ENCODE assay signal across 8 cellular contexts in the genomic region with DNA sequence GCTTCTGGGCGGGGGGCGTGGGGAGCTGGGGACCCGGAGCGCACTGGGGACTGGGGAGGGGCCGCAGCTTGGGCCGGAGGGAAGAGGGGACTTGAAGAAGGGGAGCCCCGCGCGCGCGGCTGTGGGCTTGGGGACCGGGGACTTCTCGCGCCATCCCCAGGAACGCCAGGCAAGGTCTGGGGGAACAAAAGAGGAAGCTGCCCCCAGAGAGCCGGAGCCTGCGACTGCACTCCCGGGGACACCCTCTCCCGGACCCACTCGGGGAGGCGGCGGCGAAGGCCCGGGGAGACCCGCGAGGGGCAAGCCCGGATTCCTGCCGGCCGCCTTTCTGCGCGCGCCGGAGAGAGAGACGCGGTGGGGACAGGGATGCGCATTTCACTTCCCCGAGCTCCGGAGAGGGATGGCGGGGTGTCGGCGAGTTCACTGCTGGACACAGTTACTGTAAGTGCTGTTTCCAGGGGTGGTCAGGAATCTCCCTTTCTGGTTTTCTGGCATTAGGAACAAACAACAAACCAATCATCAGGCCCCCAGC. TPM values are rescaled to one million over a fixed set of nuclear protein-coding genes. Genes with fewer than 3 reads are reported as not detected.
DNase-seq lines count a peak whose midpoint lies in the region; ATAC-seq and TF ChIP-seq lines count a peak whose summit lies in the region.

No MANE protein-coding gene starts in this region.

- H3K4me2 ChIP-seq in DOHH2 (ENCODE audit: low read length) (peak overlapping the region; percentile 91), HCT116 (ENCODE audit: low read length) (peak overlapping the region; percentile 53)

- POLR2A ChIA-PET in HCT116 (lab: Charles Lee) = interaction anchor here (0.7 to 1.3 kb wide), 2 partner anchors 10 to 18 kb away, joined by 3 to 4 read pairs; no protein-coding TSS in a partner anchor
- POLR2A ChIA-PET in activated CD4-positive, alpha-beta memory T cell treated with anti-CD3 and anti-CD28 coated beads, Interleukin-2, amount 10 ng/mL, durations not matched to agents 7 days and 5 days (lab: Charles Lee) = interaction anchor here (0.8 to 4.5 kb wide), 22 partner anchors 9 to 201 kb away, joined by 3 to 156 read pairs (median 5); no protein-coding TSS in a partner anchor

- CTCF ChIA-PET in HCT116 (lab: Charles Lee) = interaction anchor here (0.8 kb wide), 1 partner anchor 20 kb away, joined by 3 read pairs; no protein-coding TSS in a partner anchor
- CTCF ChIA-PET in activated CD4-positive, alpha-beta memory T cell treated with anti-CD3 and anti-CD28 coated beads, Interleukin-2, amount 10 ng/mL, durations not matched to agents 7 days and 5 days (lab: Charles Lee) = interaction anchor here (0.9 to 3.7 kb wide), 14 partner anchors 9 to 125 kb away, joined by 3 to 44 read pairs (median 6); no protein-coding TSS in a partner anchor

- H3K36me3 ChIP-seq in DOHH2 (ENCODE audit: control insufficient read depth, low read length) = no peaks in the 10 kb centered on the region
- H3K36me3 ChIP-seq in HCT116 (ENCODE audit: control insufficient read depth in 1 of 2, insufficient read depth in 2 of 2, low read length in 2 of 2) = no peaks in the 10 kb centered on the region
- no peaks in the 10 kb centered on the region for H3K36me3 ChIP-seq in neutrophil

- peak overlapping the region; percentile 85 for H2AFZ ChIP-seq in HCT116 (ENCODE audit: low read depth, low read length, poor library complexity, severe bottlenecking)

- H3K27me3 ChIP-seq in DOHH2 (ENCODE audit: control insufficient read depth, low read length) (peaks cover 34% of the 10 kb centered on the region), HCT116 (ENCODE audit: insufficient read depth, low read length) (no peaks in the 10 kb centered on the region), foreskin keratinocyte (no peaks in the 10 kb centered on the region), neutrophil (peaks cover 27% of the 10 kb centered on the region)

- TF ChIP-seq POLR2A in HCT116 (IDR thresholded peaks at IDR 0.05; ENCODE audit: borderline replicate concordance, extremely low read depth, insufficient read depth, insufficient read length) = no peak

- H3K4me1 ChIP-seq in DOHH2 (ENCODE audit: control insufficient read depth, low read length) = peaks cover 43% of the 10 kb centered on the region
- peaks cover 11 to 16% of the 10 kb centered on the region in 2 experiments; a peak in 3 of 4 replicates for H3K4me1 ChIP-seq in HCT116 (ENCODE audit: control insufficient read depth in 1 of 2, insufficient read depth in 2 of 2, low read length in 2 of 2)
- peaks cover 5% of the 10 kb centered on the region for H3K4me1 ChIP-seq in foreskin keratinocyte
- H3K4me1 ChIP-seq in neutrophil (ENCODE audit: control insufficient read depth in 1 of 2, insufficient read depth in 1 of 2, low read depth in 1 of 2, low read length in 1 of 2) = peaks cover 31 to 35% of the 10 kb centered on the region in 2 experiments

- peak overlapping the region; percentile 24; the same call in 1 of the 2 replicates for H3K27ac ChIP-seq in DOHH2 (ENCODE audit: low read depth, low read length)
- no peak overlapping the region for H3K27ac ChIP-seq in HCT116 (ENCODE audit: low read depth, low read length)
- H3K27ac ChIP-seq in foreskin keratinocyte = no peak overlapping the region
- H3K27ac ChIP-seq in neutrophil = peak overlapping the region; percentile 91

- peaks cover 18% of the 10 kb centered on the region for H3K36me3 Mint-ChIP-seq in activated CD4-positive, alpha-beta memory T cell treated with anti-CD3 and anti-CD28 coated beads, Interleukin-2, amount 10 ng/mL, durations not matched to agents 7 days and 5 days (ENCODE audit: low read depth)

- H3K9me2 ChIP-seq in DOHH2 (replicated peaks; ENCODE audit: control insufficient read depth, low read length) = no peaks in the 10 kb centered on the region
- no peaks in the 10 kb centered on the region for H3K9me2 ChIP-seq in HCT116 (ENCODE audit: insufficient read depth)

- H3K9me3 ChIP-seq in DOHH2 (ENCODE audit: control insufficient read depth, insufficient read depth, low read length) = peaks cover 7% of the 10 kb centered on the region; the same call in 1 of the 2 replicates
- no peaks in the 10 kb centered on the region for H3K9me3 ChIP-seq in HCT116 (ENCODE audit: control insufficient read depth in 1 of 2, insufficient read depth in 1 of 2, low read depth in 1 of 2, low read length in 2 of 2)
- no peaks in the 10 kb centered on the region for H3K9me3 ChIP-seq in neutrophil

- TF ChIP-seq CTCF in DOHH2 (IDR thresholded peaks at IDR 0.05; ENCODE audit: low read depth, low read length, poor library complexity, severe bottlenecking) = no peak
- no peak for TF ChIP-seq CTCF in HCT116 (IDR thresholded peaks at IDR 0.05 in 2 of 3, conservative IDR thresholded peaks at IDR 0.05 in 1 of 3; ENCODE audit: borderline replicate concordance in 1 of 3, insufficient read depth in 1 of 3, low read depth in 2 of 3, low read length in 2 of 3)
- no peak for TF ChIP-seq CTCF in foreskin keratinocyte (conservative IDR thresholded peaks at IDR 0.05)
- no peak for TF ChIP-seq CTCF in neutrophil (IDR thresholded peaks at IDR 0.05)

- H3K79me2 ChIP-seq in DOHH2 (ENCODE audit: control insufficient read depth, low read length) (no peaks in the 10 kb centered on the region), HCT116 (ENCODE audit: insufficient read depth, low read length) (no peaks in the 10 kb centered on the region)

- peaks cover 4% of the 10 kb centered on the region for H3K27me3 Mint-ChIP-seq in activated CD4-positive, alpha-beta memory T cell treated with anti-CD3 and anti-CD28 coated beads, Interleukin-2, amount 10 ng/mL, durations not matched to agents 7 days and 5 days

- no TSS peak for BruUV-seq in HCT116 (replicated peaks; lab: Mats Ljungman, UMichigan)

- DNase-seq in HCT116 (ENCODE audit: low read depth, low spot score) (no peak), foreskin keratinocyte (no peak)
- DNase-seq in activated CD4-positive, alpha-beta memory T cell treated with anti-CD3 and anti-CD28 coated beads, Interleukin-2, amount 10 ng/mL, durations not matched to agents 7 days and 5 days = peak; percentile 36
- no peak for DNase-seq in stimulated activated CD4-positive, alpha-beta T cell treated with anti-CD3 and anti-CD28 coated beads, Interleukin-1b, Interleukin-23, amount 100 ng/mL, for 48 hours

- intact Hi-C loops in HCT116 (cut with micrococcal nuclease) = no loop called here

- peaks cover 3% of the 10 kb centered on the region; the same call in 1 of the 2 replicates for H3F3A ChIP-seq in DOHH2 (ENCODE audit: control insufficient read depth, insufficient read depth)

- H4K20me1 ChIP-seq in DOHH2 (ENCODE audit: control insufficient read depth, insufficient read depth, low read depth, low read length) = no peaks in the 10 kb centered on the region
- H4K20me1 ChIP-seq in HCT116 (ENCODE audit: insufficient read depth) = no peaks in the 10 kb centered on the region

- RAD21 ChIA-PET in HCT116 (lab: Charles Lee; ENCODE audit: low non-redundant PET in 1 of 2, low total read pairs in 2 of 2, uncharacterized antibody in 2 of 2, unreplicated experiment in 2 of 2) = no interaction called here

- H3K4me3 Mint-ChIP-seq in activated CD4-positive, alpha-beta memory T cell treated with anti-CD3 and anti-CD28 coated beads, Interleukin-2, amount 10 ng/mL, durations not matched to agents 7 days and 5 days = peak overlapping the region; percentile 82

- peak overlapping the region; percentile 84 for H3K27ac Mint-ChIP-seq in activated CD4-positive, alpha-beta memory T cell treated with anti-CD3 and anti-CD28 coated beads, Interleukin-2, amount 10 ng/mL, durations not matched to agents 7 days and 5 days

- H3K9me3 Mint-ChIP-seq in activated CD4-positive, alpha-beta memory T cell treated with anti-CD3 and anti-CD28 coated beads, Interleukin-2, amount 10 ng/mL, durations not matched to agents 7 days and 5 days = peaks cover 18% of the 10 kb centered on the region

- TF ChIP-seq RAD21 in HCT116 (IDR thresholded peaks at IDR 0.05; ENCODE audit: low read depth) = no peak

- H3K4me3 ChIP-seq in DOHH2 (ENCODE audit: low read length) (peak overlapping the region; percentile 73), HCT116 (replicated peaks in 1 of 2; ENCODE audit: low read depth in 1 of 2, low read length in 2 of 2) (peak overlapping the region; percentile 26 to 50), neutrophil (ENCODE audit: low read depth in 1 of 2, low read length in 1 of 2) (peak overlapping the region; percentile 88 to 95)

- H3K9ac ChIP-seq in HCT116 (ENCODE audit: low read length) = 0 out of 2 replicates have a peak overlapping the region, but pooled peaks have one; percentile 17

- no peak for ATAC-seq in HCT116
- ATAC-seq in foreskin keratinocyte = peak; percentile 31
- no peak for ATAC-seq in GM21526 (IDR thresholded peaks at IDR 0.05; ENCODE audit: low FRiP score, unreplicated experiment)
- ATAC-seq in HG02798 (IDR thresholded peaks at IDR 0.05; ENCODE audit: poor library complexity, unreplicated experiment) = no peak

- peaks cover 15% of the 10 kb centered on the region for H3K4me1 Mint-ChIP-seq in activated CD4-positive, alpha-beta memory T cell treated with anti-CD3 and anti-CD28 coated beads, Interleukin-2, amount 10 ng/mL, durations not matched to agents 7 days and 5 days

TF ChIP-seq in HCT116, 20 proteins besides CTCF, POLR2A, EP300 and RAD21 (continues in another document):
- TF ChIP-seq ZFX (IDR thresholded peaks at IDR 0.05) = no peak
- no peak for TF ChIP-seq CEBPB (IDR thresholded peaks at IDR 0.05; ENCODE audit: low read depth)
- TF ChIP-seq ELF1 (IDR thresholded peaks at IDR 0.05; ENCODE audit: borderline replicate concordance, low read depth) = no peak
- no peak for TF ChIP-seq EGR1 (IDR thresholded peaks at IDR 0.05; ENCODE audit: low read depth)
- TF ChIP-seq TCF7L2 (IDR thresholded peaks at IDR 0.05; ENCODE audit: borderline replicate concordance, extremely low read depth, insufficient read depth, insufficient read length) = no peak

RNA-seq across cellular contexts. Expression of a gene that starts 0.7 kb away (rescaled TPM):
- total RNA-seq in HCT116 (2021; ENCODE audit: unreplicated experiment) = 1.6 TPM
- polyA plus RNA-seq in HCT116 (2012) = 2.3 and 2.8 TPM in 2 replicates
- total RNA-seq in activated CD4-positive, alpha-beta memory T cell treated with anti-CD3 and anti-CD28 coated beads, Interleukin-2, amount 10 ng/mL, durations not matched to agents 7 days and 5 days = 10 to 100 TPM; 23.7 to 25.3 TPM
- 2.3 and 4.4 TPM in 2 replicates for total RNA-seq in foreskin keratinocyte
- polyA plus RNA-seq in foreskin keratinocyte = 1.5 and 2.5 TPM in 2 replicates

Comparison
In these comparisons a context has a peak if more than half of its experiments do, and no peak if none do; other contexts are left out.
1. H3K27ac ChIP-seq: peak in DOHH2 (single experiment) and neutrophil (single experiment); none in HCT116 (single experiment) and foreskin keratinocyte (single experiment).
2. H3K4me3 ChIP-seq: peak in every context shown above with its lines; median percentile 92 in neutrophil; 73 in DOHH2; 38 in HCT116.